In genomic region chr11:75429902-75430691, GRCh38 we compare ENCODE assay signal across 8 cellular contexts. TPM values are rescaled to one million over a fixed set of nuclear protein-coding genes. Genes with fewer than 3 reads are reported as not detected.
DNase-seq lines count a peak whose midpoint lies in the region; ATAC-seq, FAIRE-seq and TF ChIP-seq lines count a peak whose summit lies in the region.

No MANE protein-coding gene starts in this region.

- peak; percentile 32 to 71 (median 52) for DNase-seq in CD8-positive, alpha-beta T cell
- DNase-seq in RKO (ENCODE audit: low spot score) (peak; percentile 83), germinal center (ENCODE audit: low spot score) (peak; percentile 74), pancreas (peak in 5 of 6 donors; percentile 63 to 90 (median 78)), upper lobe of right lung (peak; percentile 90), NK-92 (lab: John Stamatoyannopoulos, UW; ENCODE audit: unreplicated experiment) (no peak)
- peak; percentile 16 for DNase-seq in activated gamma-delta T cell treated with anti-CD3 and anti-CD28 coated beads, Interleukin-2, amount 50 U/mL, for 16 hours (ENCODE audit: low read depth)

- FAIRE-seq in pancreas (lab: Jason Lieb, UNC), result no peak

- H3K9me3 ChIP-seq in CD8-positive, alpha-beta T cell (ENCODE audit: low read length), result no peaks in the 10 kb centered on the region
- H3K9me3 ChIP-seq in pancreas, result no peaks in the 10 kb centered on the region
- no peaks in the 10 kb centered on the region for H3K9me3 ChIP-seq in upper lobe of right lung

- H3K27me3 ChIP-seq in CD8-positive, alpha-beta T cell (ENCODE audit: insufficient read depth, low read length), result peaks cover 11% of the 10 kb centered on the region
- no peaks in the 10 kb centered on the region for H3K27me3 ChIP-seq in pancreas
- peaks cover 13% of the 10 kb centered on the region for H3K27me3 ChIP-seq in upper lobe of right lung

- no peak overlapping the region for H3K27ac ChIP-seq in CD8-positive, alpha-beta T cell (ENCODE audit: low read depth, low read length)
- peak overlapping the region in 1 of 4 donors; percentile 28 for H3K27ac ChIP-seq in pancreas
- H3K27ac ChIP-seq in upper lobe of right lung, result no peak overlapping the region

- CTCF ChIA-PET in CD8-positive, alpha-beta T cell (lab: Charles Lee), result interaction anchor here (0.8 to 2.0 kb wide), 5 partner anchors 14 to 189 kb away, joined by 3 to 10 read pairs (median 3); no protein-coding TSS in a partner anchor

- H3K9me3 Mint-ChIP-seq in CD8-positive, alpha-beta T cell, result no peaks in the 10 kb centered on the region

- H3K27me3 Mint-ChIP-seq in CD8-positive, alpha-beta T cell (ENCODE audit: low read depth), result peaks cover 36% of the 10 kb centered on the region

- ATAC-seq in CD8-positive, alpha-beta T cell, result peak; percentile 72
- ATAC-seq in HG02885 (IDR thresholded peaks at IDR 0.05; ENCODE audit: poor library complexity, unreplicated experiment) (peak; percentile 65), pancreas (peak; percentile 24 to 74 (median 38)), upper lobe of right lung (peak; percentile 81)

- peak overlapping the region; percentile 46 for H3K27ac Mint-ChIP-seq in CD8-positive, alpha-beta T cell

- H3K36me3 Mint-ChIP-seq in CD8-positive, alpha-beta T cell, result no peaks in the 10 kb centered on the region

- H3K4me3 Mint-ChIP-seq in CD8-positive, alpha-beta T cell, result peak overlapping the region; percentile 82

- no peak for TF ChIP-seq CTCF in CD8-positive, alpha-beta T cell (IDR thresholded peaks at IDR 0.05)
- no peak for TF ChIP-seq CTCF in pancreas (IDR thresholded peaks at IDR 0.05)
- TF ChIP-seq CTCF in upper lobe of right lung (IDR thresholded peaks at IDR 0.05), result no peak

- 4% methylated on average over 104 to 133 of the region's 133 CpGs for WGBS in pancreas, 2 donors

- peak overlapping the region; percentile 44 for H3K4me3 ChIP-seq in CD8-positive, alpha-beta T cell (ENCODE audit: low read depth, low read length)
- H3K4me3 ChIP-seq in pancreas (peak overlapping the region; percentile 11 to 41 (median 32)), upper lobe of right lung (peak overlapping the region; percentile 45)

- intact Hi-C loops in CD8-positive, alpha-beta T cell (cut with DNase I, micrococcal nuclease), result loop anchor here in 1 of 2 experiments (5.0 kb wide), 1 partner anchor 43 kb away; no protein-coding TSS in a partner anchor
- intact Hi-C loops in pancreas (cut with DNase I), result no loop called here
- intact Hi-C loops in upper lobe of right lung (cut with DNase I), result no loop called here

- POLR2A ChIA-PET in CD8-positive, alpha-beta T cell (lab: Charles Lee), result interaction anchor here (0.8 to 1.5 kb wide), 5 partner anchors 15 to 154 kb away, joined by 3 to 11 read pairs (median 3); partner anchors contain the start of genes RPS3 and SERPINH1

- H3K4me1 ChIP-seq in CD8-positive, alpha-beta T cell (ENCODE audit: insufficient read depth, low read length), result peaks cover 9% of the 10 kb centered on the region
- H3K4me1 ChIP-seq in pancreas, result peaks cover 3 to 7% (median 4%) of the 10 kb centered on the region in 3 donors
- H3K4me1 ChIP-seq in upper lobe of right lung, result peaks cover 12% of the 10 kb centered on the region

- H3K36me3 ChIP-seq in CD8-positive, alpha-beta T cell (ENCODE audit: insufficient read depth, low read length), result no peaks in the 10 kb centered on the region
- H3K36me3 ChIP-seq in pancreas (no peaks in the 10 kb centered on the region), upper lobe of right lung (no peaks in the 10 kb centered on the region)

- peaks cover 16% of the 10 kb centered on the region for H3K4me1 Mint-ChIP-seq in CD8-positive, alpha-beta T cell (ENCODE audit: low read depth)

RNA-seq across cellular contexts. Expression of gene KLHL35, which starts 2.9 kb away (rescaled TPM):
- total RNA-seq in CD8-positive, alpha-beta T cell, result under 1 TPM; 0.50 to 0.84 TPM
- total RNA-seq in pancreas (1 to 10 TPM in 5 of 6 donors, under 1 TPM in 1; 0.97 to 3.1 (median 1.7) TPM), upper lobe of right lung (3.4 TPM)
- polyA plus RNA-seq in pancreas, result 1 to 10 TPM; 1.7 to 2.5 TPM

RNA-seq across cellular contexts. Expression of gene RPS3, which starts 30.8 kb away (rescaled TPM):
- total RNA-seq in CD8-positive, alpha-beta T cell, result 1,000 to 10,000 TPM; 4,683 to 5,039 TPM
- 1,000 to 10,000 TPM in 5 of 6 donors, 100 to 1,000 TPM in 1; 824 to 1,938 (median 1,523) TPM for total RNA-seq in pancreas
- 1,000 to 10,000 TPM; 1,208 to 1,382 TPM for polyA plus RNA-seq in pancreas
- total RNA-seq in upper lobe of right lung, result 1,778 TPM
